Comparison of ENCODE assay signal across 30 cellular contexts in genomic region chr10:88787463-88787862, GRCh38. TPM values are rescaled to one million over a fixed set of nuclear protein-coding genes. Genes with fewer than 3 reads are reported as not detected.
"Had no signal": no experiment of that assay in that cellular context is flagged by ENCODE, and none has a peak within 500 bp of the region (broad histone marks: within the 10 kb centered on the region; RNA-seq: fewer than 3 reads in every experiment).

No MANE protein-coding gene starts in this region.

- H3K4me1 ChIP-seq: stomach, suprapubic skin, testis, thyroid gland, tibial artery, tibial nerve, transverse colon, upper lobe of right lung, uterus, vagina had no signal

- FAIRE-seq: urothelium cell line had no signal

- H3K27me3 ChIP-seq: stomach, suprapubic skin, testis, thyroid gland, tibial artery, tibial nerve, transverse colon, upper lobe of left lung, upper lobe of right lung, uterus, vagina had no signal

- H3K27ac ChIP-seq: stomach, suprapubic skin, testis, thoracic aorta, thyroid gland, tibial artery, tibial nerve, transverse colon, upper lobe of left lung, upper lobe of right lung, uterus, vagina had no signal

- H3K36me3 ChIP-seq: stomach, suprapubic skin, thoracic aorta, thyroid gland, tibial artery, tibial nerve, transverse colon, upper lobe of left lung, upper lobe of right lung, uterus, vagina had no signal

- ATAC-seq: stimulated activated effector memory CD8-positive, alpha-beta T cell treated with anti-CD3 and anti-CD28 coated beads, Interleukin-12 subunit alpha, Interleukin-12 subunit beta, amount 100 ng/mL, for 72 hours; stimulated activated memory B cell treated with anti-CD40 and anti-IgM and Interleukin-4, amounts not matched to agents 10 μg/mL and 1 μg/mL and 100 μg/mL, for 72 hours; stimulated activated naive B cell treated with anti-CD40 and anti-IgM and Interleukin-4, amounts not matched to agents 10 μg/mL and 1 μg/mL and 100 μg/mL, for 72 hours; stimulated activated naive CD8-positive, alpha-beta T cell treated with anti-CD3 and anti-CD28 coated beads, Interleukin-15, amount 100 ng/mL, for 72 hours; stimulated activated naive CD8-positive, alpha-beta T cell treated with anti-CD3 and anti-CD28 coated beads, Interleukin-15, Interleukin-2, amounts not matched to agents 100 U/mL and 50 U/mL, for 24 hours; upper lobe of right lung had no signal

- H3K4me3 ChIP-seq: stomach, suprapubic skin, testis, thoracic aorta, thyroid gland, tibial artery, tibial nerve, transverse colon, upper lobe of left lung, upper lobe of right lung, uterus, vagina had no signal

- H3K9me3 ChIP-seq: stomach, suprapubic skin, testis, thoracic aorta, thyroid gland, tibial artery, tibial nerve, transverse colon, upper lobe of left lung, upper lobe of right lung, uterus, vagina had no signal

- DNase-seq: stimulated activated CD4-positive, alpha-beta T cell treated with anti-CD3 and anti-CD28 coated beads, Interleukin-2, amount 100 ng/mL, for 48 hours; stimulated activated CD4-positive, alpha-beta T cell treated with anti-CD3 and anti-CD28 coated beads, Interleukin-4, amount 100 ng/mL, for 1 hour; stimulated activated CD4-positive, alpha-beta T cell treated with anti-CD3 and anti-CD28 coated beads, Interleukin-4, amount 100 ng/mL, for 24 hours; stimulated activated CD4-positive, alpha-beta T cell treated with anti-CD3 and anti-CD28 coated beads, Interleukin-4, amount 100 ng/mL, for 4 hours; stimulated activated CD8-positive, alpha-beta memory T cell treated with anti-CD3 and anti-CD28 coated beads, Interleukin-4, amount 100 ng/mL, for 48 hours; stimulated activated naive B cell treated with anti-CD40 and anti-IgM and Interleukin-4, amounts not matched to agents 10 μg/mL and 1 μg/mL and 100 μg/mL, for 72 hours; stimulated activated naive CD4-positive, alpha-beta T cell; stimulated activated naive CD4-positive, alpha-beta T cell treated with Interleukin-2 at 50 U/mL for 16 hours; stimulated activated naive CD8-positive, alpha-beta T cell treated with anti-CD3 and anti-CD28 coated beads, Interleukin-15, amount 100 ng/mL, for 72 hours; stimulated activated naive CD8-positive, alpha-beta T cell treated with anti-CD3 and anti-CD28 coated beads, Interleukin-15, Interleukin-2, amounts not matched to agents 100 U/mL and 50 U/mL, for 24 hours; stomach; substantia nigra; testis; thyroid gland; tibial artery; transverse colon; upper lobe of left lung; upper lobe of right lung; uterus had no signal

RNA-seq across cellular contexts. Expression of gene LIPM, which starts 15.1 kb away (rescaled TPM):
- total RNA-seq: stomach, subcutaneous adipose tissue, temporal lobe, testis, thoracic aorta, thyroid gland, tibial nerve, transverse colon, upper lobe of left lung, upper lobe of right lung, ureter, urinary bladder, uterus, vagina had no signal
- polyA plus RNA-seq: stomach, urinary bladder had no signal

RNA-seq across cellular contexts. Expression of gene LIPN, which starts 27.6 kb away (rescaled TPM):
- total RNA-seq: thoracic aorta, thyroid gland, tibial nerve, ureter, urinary bladder, uterus, vagina had no signal
- polyA plus RNA-seq: stomach had no signal
